Comparison of ENCODE assay signal across 2 cellular contexts in the genomic region with DNA sequence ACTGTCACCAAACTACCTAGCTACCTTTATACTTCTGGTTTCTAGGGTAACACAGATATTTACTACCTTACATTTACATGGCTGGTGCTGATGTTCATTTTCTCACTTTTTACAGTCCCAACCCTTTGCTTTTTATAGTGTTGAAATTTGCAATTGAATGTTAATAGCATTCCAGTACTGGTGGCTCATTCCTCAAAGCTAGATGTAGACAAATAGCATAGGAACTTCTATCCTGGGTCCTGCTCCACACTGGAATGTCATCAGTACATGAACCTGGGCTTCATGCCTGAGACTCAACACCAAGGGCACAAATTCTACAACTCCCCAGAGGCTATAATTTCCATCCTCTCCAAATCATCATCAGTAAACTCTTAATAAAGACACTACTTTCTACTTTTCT.
TF ChIP-seq lines count a peak whose summit lies in the region.

No MANE protein-coding gene starts in this region.

TF ChIP-seq in IMR-90, 13 proteins besides CTCF, POLR2A, EP300 and RAD21 (continued from another document):
- TF ChIP-seq, protein P1, sequence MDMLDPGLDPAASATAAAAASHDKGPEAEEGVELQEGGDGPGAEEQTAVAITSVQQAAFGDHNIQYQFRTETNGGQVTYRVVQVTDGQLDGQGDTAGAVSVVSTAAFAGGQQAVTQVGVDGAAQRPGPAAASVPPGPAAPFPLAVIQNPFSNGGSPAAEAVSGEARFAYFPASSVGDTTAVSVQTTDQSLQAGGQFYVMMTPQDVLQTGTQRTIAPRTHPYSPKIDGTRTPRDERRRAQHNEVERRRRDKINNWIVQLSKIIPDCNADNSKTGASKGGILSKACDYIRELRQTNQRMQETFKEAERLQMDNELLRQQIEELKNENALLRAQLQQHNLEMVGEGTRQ (IDR thresholded peaks at IDR 0.05; ENCODE audit: low read depth, low read length): no peak
- TF ChIP-seq CEBPB (IDR thresholded peaks at IDR 0.05; ENCODE audit: low read depth, low read length) (no peak), RCOR1 (IDR thresholded peaks at IDR 0.05; ENCODE audit: insufficient replicate concordance, low read length) (no peak), SMC3 (IDR thresholded peaks at IDR 0.05; ENCODE audit: low read depth, low read length) (no peak), MXI1 (IDR thresholded peaks at IDR 0.05; ENCODE audit: borderline replicate concordance, low read depth, low read length) (no peak), MAZ (IDR thresholded peaks at IDR 0.05; ENCODE audit: borderline replicate concordance, low read depth, low read length) (no peak), RFX5 (IDR thresholded peaks at IDR 0.05; ENCODE audit: low read depth, low read length) (no peak)
- TF ChIP-seq, protein P2, sequence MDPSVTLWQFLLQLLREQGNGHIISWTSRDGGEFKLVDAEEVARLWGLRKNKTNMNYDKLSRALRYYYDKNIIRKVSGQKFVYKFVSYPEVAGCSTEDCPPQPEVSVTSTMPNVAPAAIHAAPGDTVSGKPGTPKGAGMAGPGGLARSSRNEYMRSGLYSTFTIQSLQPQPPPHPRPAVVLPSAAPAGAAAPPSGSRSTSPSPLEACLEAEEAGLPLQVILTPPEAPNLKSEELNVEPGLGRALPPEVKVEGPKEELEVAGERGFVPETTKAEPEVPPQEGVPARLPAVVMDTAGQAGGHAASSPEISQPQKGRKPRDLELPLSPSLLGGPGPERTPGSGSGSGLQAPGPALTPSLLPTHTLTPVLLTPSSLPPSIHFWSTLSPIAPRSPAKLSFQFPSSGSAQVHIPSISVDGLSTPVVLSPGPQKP (IDR thresholded peaks at IDR 0.05; ENCODE audit: borderline replicate concordance, low read depth, low read length): no peak

TF ChIP-seq in WTC11, 78 proteins besides CTCF, POLR2A, EP300 and RAD21 (continued from another document):
- TF ChIP-seq, protein P3, sequence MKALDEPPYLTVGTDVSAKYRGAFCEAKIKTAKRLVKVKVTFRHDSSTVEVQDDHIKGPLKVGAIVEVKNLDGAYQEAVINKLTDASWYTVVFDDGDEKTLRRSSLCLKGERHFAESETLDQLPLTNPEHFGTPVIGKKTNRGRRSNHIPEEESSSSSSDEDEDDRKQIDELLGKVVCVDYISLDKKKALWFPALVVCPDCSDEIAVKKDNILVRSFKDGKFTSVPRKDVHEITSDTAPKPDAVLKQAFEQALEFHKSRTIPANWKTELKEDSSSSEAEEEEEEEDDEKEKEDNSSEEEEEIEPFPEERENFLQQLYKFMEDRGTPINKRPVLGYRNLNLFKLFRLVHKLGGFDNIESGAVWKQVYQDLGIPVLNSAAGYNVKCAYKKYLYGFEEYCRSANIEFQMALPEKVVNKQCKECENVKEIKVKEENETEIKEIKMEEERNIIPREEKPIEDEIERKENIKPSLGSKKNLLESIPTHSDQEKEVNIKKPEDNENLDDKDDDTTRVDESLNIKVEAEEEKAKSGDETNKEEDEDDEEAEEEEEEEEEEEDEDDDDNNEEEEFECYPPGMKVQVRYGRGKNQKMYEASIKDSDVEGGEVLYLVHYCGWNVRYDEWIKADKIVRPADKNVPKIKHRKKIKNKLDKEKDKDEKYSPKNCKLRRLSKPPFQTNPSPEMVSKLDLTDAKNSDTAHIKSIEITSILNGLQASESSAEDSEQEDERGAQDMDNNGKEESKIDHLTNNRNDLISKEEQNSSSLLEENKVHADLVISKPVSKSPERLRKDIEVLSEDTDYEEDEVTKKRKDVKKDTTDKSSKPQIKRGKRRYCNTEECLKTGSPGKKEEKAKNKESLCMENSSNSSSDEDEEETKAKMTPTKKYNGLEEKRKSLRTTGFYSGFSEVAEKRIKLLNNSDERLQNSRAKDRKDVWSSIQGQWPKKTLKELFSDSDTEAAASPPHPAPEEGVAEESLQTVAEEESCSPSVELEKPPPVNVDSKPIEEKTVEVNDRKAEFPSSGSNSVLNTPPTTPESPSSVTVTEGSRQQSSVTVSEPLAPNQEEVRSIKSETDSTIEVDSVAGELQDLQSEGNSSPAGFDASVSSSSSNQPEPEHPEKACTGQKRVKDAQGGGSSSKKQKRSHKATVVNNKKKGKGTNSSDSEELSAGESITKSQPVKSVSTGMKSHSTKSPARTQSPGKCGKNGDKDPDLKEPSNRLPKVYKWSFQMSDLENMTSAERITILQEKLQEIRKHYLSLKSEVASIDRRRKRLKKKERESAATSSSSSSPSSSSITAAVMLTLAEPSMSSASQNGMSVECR (CRISPR knock-in tag; IDR thresholded peaks at IDR 0.05; ENCODE audit: borderline replicate concordance): no peak
- TF ChIP-seq, protein P4, sequence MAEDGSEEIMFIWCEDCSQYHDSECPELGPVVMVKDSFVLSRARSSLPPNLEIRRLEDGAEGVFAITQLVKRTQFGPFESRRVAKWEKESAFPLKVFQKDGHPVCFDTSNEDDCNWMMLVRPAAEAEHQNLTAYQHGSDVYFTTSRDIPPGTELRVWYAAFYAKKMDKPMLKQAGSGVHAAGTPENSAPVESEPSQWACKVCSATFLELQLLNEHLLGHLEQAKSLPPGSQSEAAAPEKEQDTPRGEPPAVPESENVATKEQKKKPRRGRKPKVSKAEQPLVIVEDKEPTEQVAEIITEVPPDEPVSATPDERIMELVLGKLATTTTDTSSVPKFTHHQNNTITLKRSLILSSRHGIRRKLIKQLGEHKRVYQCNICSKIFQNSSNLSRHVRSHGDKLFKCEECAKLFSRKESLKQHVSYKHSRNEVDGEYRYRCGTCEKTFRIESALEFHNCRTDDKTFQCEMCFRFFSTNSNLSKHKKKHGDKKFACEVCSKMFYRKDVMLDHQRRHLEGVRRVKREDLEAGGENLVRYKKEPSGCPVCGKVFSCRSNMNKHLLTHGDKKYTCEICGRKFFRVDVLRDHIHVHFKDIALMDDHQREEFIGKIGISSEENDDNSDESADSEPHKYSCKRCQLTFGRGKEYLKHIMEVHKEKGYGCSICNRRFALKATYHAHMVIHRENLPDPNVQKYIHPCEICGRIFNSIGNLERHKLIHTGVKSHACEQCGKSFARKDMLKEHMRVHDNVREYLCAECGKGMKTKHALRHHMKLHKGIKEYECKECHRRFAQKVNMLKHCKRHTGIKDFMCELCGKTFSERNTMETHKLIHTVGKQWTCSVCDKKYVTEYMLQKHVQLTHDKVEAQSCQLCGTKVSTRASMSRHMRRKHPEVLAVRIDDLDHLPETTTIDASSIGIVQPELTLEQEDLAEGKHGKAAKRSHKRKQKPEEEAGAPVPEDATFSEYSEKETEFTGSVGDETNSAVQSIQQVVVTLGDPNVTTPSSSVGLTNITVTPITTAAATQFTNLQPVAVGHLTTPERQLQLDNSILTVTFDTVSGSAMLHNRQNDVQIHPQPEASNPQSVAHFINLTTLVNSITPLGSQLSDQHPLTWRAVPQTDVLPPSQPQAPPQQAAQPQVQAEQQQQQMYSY (CRISPR knock-in tag; IDR thresholded peaks at IDR 0.05): no peak
- TF ChIP-seq TCF7 (CRISPR knock-in tag; IDR thresholded peaks at IDR 0.05; ENCODE audit: low read depth) (no peak), MXD4 (CRISPR knock-in tag; IDR thresholded peaks at IDR 0.05; ENCODE audit: borderline replicate concordance) (no peak), ZBTB21 (CRISPR knock-in tag; IDR thresholded peaks at IDR 0.05; ENCODE audit: borderline replicate concordance) (no peak), OVOL2 (CRISPR knock-in tag; IDR thresholded peaks at IDR 0.05; ENCODE audit: borderline replicate concordance) (no peak), EMX1 (CRISPR knock-in tag; IDR thresholded peaks at IDR 0.05) (no peak), ZNF121 (CRISPR knock-in tag; IDR thresholded peaks at IDR 0.05) (no peak), SMAD3 (CRISPR knock-in tag; IDR thresholded peaks at IDR 0.05; ENCODE audit: borderline replicate concordance) (no peak), PRRX2 (CRISPR knock-in tag; IDR thresholded peaks at IDR 0.05) (no peak), SOX15 (CRISPR knock-in tag; IDR thresholded peaks at IDR 0.05) (no peak), IRF2 (CRISPR knock-in tag; IDR thresholded peaks at IDR 0.05; ENCODE audit: borderline replicate concordance, low read depth) (no peak)
- TF ChIP-seq, protein P5, sequence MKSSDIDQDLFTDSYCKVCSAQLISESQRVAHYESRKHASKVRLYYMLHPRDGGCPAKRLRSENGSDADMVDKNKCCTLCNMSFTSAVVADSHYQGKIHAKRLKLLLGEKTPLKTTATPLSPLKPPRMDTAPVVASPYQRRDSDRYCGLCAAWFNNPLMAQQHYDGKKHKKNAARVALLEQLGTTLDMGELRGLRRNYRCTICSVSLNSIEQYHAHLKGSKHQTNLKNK (CRISPR knock-in tag; IDR thresholded peaks at IDR 0.05): no peak
- TF ChIP-seq, protein P6, sequence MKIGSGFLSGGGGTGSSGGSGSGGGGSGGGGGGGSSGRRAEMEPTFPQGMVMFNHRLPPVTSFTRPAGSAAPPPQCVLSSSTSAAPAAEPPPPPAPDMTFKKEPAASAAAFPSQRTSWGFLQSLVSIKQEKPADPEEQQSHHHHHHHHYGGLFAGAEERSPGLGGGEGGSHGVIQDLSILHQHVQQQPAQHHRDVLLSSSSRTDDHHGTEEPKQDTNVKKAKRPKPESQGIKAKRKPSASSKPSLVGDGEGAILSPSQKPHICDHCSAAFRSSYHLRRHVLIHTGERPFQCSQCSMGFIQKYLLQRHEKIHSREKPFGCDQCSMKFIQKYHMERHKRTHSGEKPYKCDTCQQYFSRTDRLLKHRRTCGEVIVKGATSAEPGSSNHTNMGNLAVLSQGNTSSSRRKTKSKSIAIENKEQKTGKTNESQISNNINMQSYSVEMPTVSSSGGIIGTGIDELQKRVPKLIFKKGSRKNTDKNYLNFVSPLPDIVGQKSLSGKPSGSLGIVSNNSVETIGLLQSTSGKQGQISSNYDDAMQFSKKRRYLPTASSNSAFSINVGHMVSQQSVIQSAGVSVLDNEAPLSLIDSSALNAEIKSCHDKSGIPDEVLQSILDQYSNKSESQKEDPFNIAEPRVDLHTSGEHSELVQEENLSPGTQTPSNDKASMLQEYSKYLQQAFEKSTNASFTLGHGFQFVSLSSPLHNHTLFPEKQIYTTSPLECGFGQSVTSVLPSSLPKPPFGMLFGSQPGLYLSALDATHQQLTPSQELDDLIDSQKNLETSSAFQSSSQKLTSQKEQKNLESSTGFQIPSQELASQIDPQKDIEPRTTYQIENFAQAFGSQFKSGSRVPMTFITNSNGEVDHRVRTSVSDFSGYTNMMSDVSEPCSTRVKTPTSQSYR (CRISPR knock-in tag; IDR thresholded peaks at IDR 0.05): no peak
- TF ChIP-seq, protein P7, sequence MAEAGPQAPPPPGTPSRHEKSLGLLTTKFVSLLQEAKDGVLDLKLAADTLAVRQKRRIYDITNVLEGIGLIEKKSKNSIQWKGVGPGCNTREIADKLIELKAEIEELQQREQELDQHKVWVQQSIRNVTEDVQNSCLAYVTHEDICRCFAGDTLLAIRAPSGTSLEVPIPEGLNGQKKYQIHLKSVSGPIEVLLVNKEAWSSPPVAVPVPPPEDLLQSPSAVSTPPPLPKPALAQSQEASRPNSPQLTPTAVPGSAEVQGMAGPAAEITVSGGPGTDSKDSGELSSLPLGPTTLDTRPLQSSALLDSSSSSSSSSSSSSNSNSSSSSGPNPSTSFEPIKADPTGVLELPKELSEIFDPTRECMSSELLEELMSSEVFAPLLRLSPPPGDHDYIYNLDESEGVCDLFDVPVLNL (CRISPR knock-in tag; IDR thresholded peaks at IDR 0.05; ENCODE audit: borderline replicate concordance, low read depth): no peak
- TF ChIP-seq, protein P8, sequence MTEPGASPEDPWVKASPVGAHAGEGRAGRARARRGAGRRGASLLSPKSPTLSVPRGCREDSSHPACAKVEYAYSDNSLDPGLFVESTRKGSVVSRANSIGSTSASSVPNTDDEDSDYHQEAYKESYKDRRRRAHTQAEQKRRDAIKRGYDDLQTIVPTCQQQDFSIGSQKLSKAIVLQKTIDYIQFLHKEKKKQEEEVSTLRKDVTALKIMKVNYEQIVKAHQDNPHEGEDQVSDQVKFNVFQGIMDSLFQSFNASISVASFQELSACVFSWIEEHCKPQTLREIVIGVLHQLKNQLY (CRISPR knock-in tag; IDR thresholded peaks at IDR 0.05): no peak
- TF ChIP-seq, protein P9, sequence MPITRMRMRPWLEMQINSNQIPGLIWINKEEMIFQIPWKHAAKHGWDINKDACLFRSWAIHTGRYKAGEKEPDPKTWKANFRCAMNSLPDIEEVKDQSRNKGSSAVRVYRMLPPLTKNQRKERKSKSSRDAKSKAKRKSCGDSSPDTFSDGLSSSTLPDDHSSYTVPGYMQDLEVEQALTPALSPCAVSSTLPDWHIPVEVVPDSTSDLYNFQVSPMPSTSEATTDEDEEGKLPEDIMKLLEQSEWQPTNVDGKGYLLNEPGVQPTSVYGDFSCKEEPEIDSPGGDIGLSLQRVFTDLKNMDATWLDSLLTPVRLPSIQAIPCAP (CRISPR knock-in tag; IDR thresholded peaks at IDR 0.05): no peak
TF ChIP-seq in WTC11: peak in this region for 0.
